ENCODE assay signal across 13 cellular contexts in the genomic region with DNA sequence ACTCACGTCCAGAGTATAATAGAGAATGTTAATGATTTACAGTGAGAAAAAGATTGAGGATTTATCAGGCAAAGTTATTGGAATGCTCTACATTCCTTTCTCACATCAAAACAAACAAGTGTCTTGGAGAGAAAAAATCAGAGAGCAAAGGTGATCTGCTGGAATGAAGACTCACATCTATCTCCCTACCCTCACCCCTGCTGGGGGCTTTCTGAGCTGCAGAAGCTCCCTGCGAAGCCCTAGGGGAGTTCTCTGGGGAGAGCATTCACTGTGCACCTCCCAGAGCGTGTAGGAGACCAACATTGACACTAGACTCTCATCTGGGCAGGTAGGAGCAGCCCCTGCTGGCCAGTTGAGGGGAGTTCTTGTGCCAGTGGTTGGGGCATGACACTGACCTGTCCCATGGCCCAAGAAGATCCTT.
DNase-seq lines count a peak whose midpoint lies in the region; ATAC-seq and TF ChIP-seq lines count a peak whose summit lies in the region.
"Had no signal": no experiment of that assay in that cellular context is flagged by ENCODE, and none has a peak within 500 bp of the region (broad histone marks: within the 10 kb centered on the region; RNA-seq: fewer than 3 reads in every experiment).

No MANE protein-coding gene starts in this region.

- in situ Hi-C loops in gastrocnemius medialis (cut with MboI; ENCODE audit: low sequenced_read_pairs in 4 of 4): no loop called here

- no peak overlapping the region for H3K4me3 ChIP-seq in PC-3 (ENCODE audit: low read length)
- no peak overlapping the region for H3K4me3 ChIP-seq in neural progenitor cell
- H3K4me3 ChIP-seq in ascending aorta: no peak overlapping the region
- no peak overlapping the region for H3K4me3 ChIP-seq in gastrocnemius medialis
- H3K4me3 ChIP-seq: adrenal gland, lower lobe of right lung, skin epidermis had no signal

- no peak overlapping the region for H2AFZ ChIP-seq in PC-3 (ENCODE audit: low read length)
- no peak overlapping the region for H2AFZ ChIP-seq in neural progenitor cell (replicated peaks)

- DNase-seq in PC-3 (no peak), neural progenitor cell (ENCODE audit: low spot score) (peak; percentile 14), NCI-H2029 (lab: John Stamatoyannopoulos, UW) (no peak), NCI-H146 treated with DMSO at 0.1 percent for 48 hours (lab: John Stamatoyannopoulos, UW; ENCODE audit: unreplicated experiment) (no peak), ascending aorta (ENCODE audit: low spot score in 2 of 2) (no peak), gastrocnemius medialis (no peak)
- DNase-seq: activated CD4-positive, alpha-beta memory T cell treated with anti-CD3 and anti-CD28 coated beads for 36 hours; adrenal gland; lower lobe of right lung had no signal

- H3F3A ChIP-seq in PC-3 (ENCODE audit: low read length, unreplicated experiment) (no peaks in the 10 kb centered on the region), neural progenitor cell (ENCODE audit: low read depth) (no peaks in the 10 kb centered on the region)

- H3K27ac ChIP-seq in PC-3 (ENCODE audit: low read length) (no peak overlapping the region), neural progenitor cell (no peak overlapping the region), ascending aorta (no peak overlapping the region), gastrocnemius medialis (no peak overlapping the region)
- H3K27ac ChIP-seq: adrenal gland, lower lobe of right lung, skin epidermis had no signal

- H3K9me3 Mint-ChIP-seq in neural progenitor cell: peaks cover 4% of the 10 kb centered on the region
- H3K9me3 Mint-ChIP-seq: activated CD4-positive, alpha-beta memory T cell treated with anti-CD3 and anti-CD28 coated beads for 36 hours had no signal

- CTCF ChIA-PET in PC-3 (lab: Charles Lee): no interaction called here

- H3K36me3 Mint-ChIP-seq in neural progenitor cell: no peaks in the 10 kb centered on the region
- H3K36me3 Mint-ChIP-seq: activated CD4-positive, alpha-beta memory T cell treated with anti-CD3 and anti-CD28 coated beads for 36 hours had no signal

- no peak for TF ChIP-seq POLR2A in gastrocnemius medialis (IDR thresholded peaks at IDR 0.05)

- H3K27ac Mint-ChIP-seq in neural progenitor cell: no peak overlapping the region
- H3K27ac Mint-ChIP-seq: activated CD4-positive, alpha-beta memory T cell treated with anti-CD3 and anti-CD28 coated beads for 36 hours; stimulated activated naive CD8-positive, alpha-beta T cell treated with anti-CD3 and anti-CD28 coated beads, Interleukin-15, Interleukin-2, amounts not matched to agents 100 ng/mL and 50 ng/mL, for 24 hours had no signal

- POLR2A ChIA-PET in PC-3 (lab: Charles Lee; ENCODE audit: unreplicated experiment): no interaction called here

- H4K20me1 ChIP-seq in PC-3 (ENCODE audit: low read length) (no peaks in the 10 kb centered on the region), neural progenitor cell (ENCODE audit: low read depth) (no peaks in the 10 kb centered on the region)

- peak; percentile 40 for TF ChIP-seq CTCF in PC-3 (conservative IDR thresholded peaks at IDR 0.05; ENCODE audit: low read depth, low read length)
- peak; percentile 42 for TF ChIP-seq CTCF in neural progenitor cell (IDR thresholded peaks at IDR 0.05)
- no peak for TF ChIP-seq CTCF in ascending aorta (IDR thresholded peaks at IDR 0.05)
- TF ChIP-seq CTCF in gastrocnemius medialis (IDR thresholded peaks at IDR 0.05 in 4 of 5, conservative IDR thresholded peaks at IDR 0.05 in 1 of 5): no peak

- no peaks in the 10 kb centered on the region for H3K27me3 Mint-ChIP-seq in neural progenitor cell (ENCODE audit: insufficient read depth, low read depth)
- H3K27me3 Mint-ChIP-seq: activated CD4-positive, alpha-beta memory T cell treated with anti-CD3 and anti-CD28 coated beads for 36 hours; stimulated activated naive CD8-positive, alpha-beta T cell treated with anti-CD3 and anti-CD28 coated beads, Interleukin-15, Interleukin-2, amounts not matched to agents 100 ng/mL and 50 ng/mL, for 24 hours had no signal

- no peaks in the 10 kb centered on the region for H3K4me1 Mint-ChIP-seq in neural progenitor cell

- H3K27me3 ChIP-seq in PC-3 (ENCODE audit: low read length): peaks cover 77% of the 10 kb centered on the region
- H3K27me3 ChIP-seq in neural progenitor cell: no peaks in the 10 kb centered on the region
- H3K27me3 ChIP-seq in ascending aorta: no peaks in the 10 kb centered on the region
- no peaks in the 10 kb centered on the region for H3K27me3 ChIP-seq in gastrocnemius medialis
- H3K27me3 ChIP-seq: adrenal gland had no signal

- no peaks in the 10 kb centered on the region for H3K79me2 ChIP-seq in PC-3 (ENCODE audit: low read length)
- H3K79me2 ChIP-seq in neural progenitor cell (ENCODE audit: low read depth): no peaks in the 10 kb centered on the region

- intact Hi-C loops in PC-3 (cut with micrococcal nuclease): no loop called here
- intact Hi-C loops in ascending aorta (cut with DNase I): no loop called here
- intact Hi-C loops in gastrocnemius medialis (cut with DNase I; ENCODE audit: low total_unique reads): no loop called here

- no peaks in the 10 kb centered on the region for H3K36me3 ChIP-seq in PC-3 (ENCODE audit: low read depth, low read length)
- H3K36me3 ChIP-seq in neural progenitor cell: no peaks in the 10 kb centered on the region
- no peaks in the 10 kb centered on the region for H3K36me3 ChIP-seq in ascending aorta
- no peaks in the 10 kb centered on the region for H3K36me3 ChIP-seq in gastrocnemius medialis
- H3K36me3 ChIP-seq: adrenal gland, lower lobe of right lung had no signal

- ATAC-seq in GM18498 (IDR thresholded peaks at IDR 0.05; ENCODE audit: unreplicated experiment): peak; percentile 60
- peak; percentile 47 for ATAC-seq in HG02571 (IDR thresholded peaks at IDR 0.05; ENCODE audit: unreplicated experiment)
- ATAC-seq in PC-3: no peak
- no peak for ATAC-seq in gastrocnemius medialis
- ATAC-seq: lower lobe of right lung had no signal

- H3K9me2 ChIP-seq in PC-3 (replicated peaks; ENCODE audit: low read length): no peaks in the 10 kb centered on the region

- no TSS peak for BruUV-seq in PC-3 (replicated peaks; lab: Mats Ljungman, UMichigan)

- H3K9ac ChIP-seq in PC-3 (ENCODE audit: low read length): no peak overlapping the region
- no peak overlapping the region for H3K9ac ChIP-seq in neural progenitor cell

- no peak overlapping the region for H3K4me3 Mint-ChIP-seq in neural progenitor cell
- H3K4me3 Mint-ChIP-seq: activated CD4-positive, alpha-beta memory T cell treated with anti-CD3 and anti-CD28 coated beads for 36 hours; stimulated activated naive CD8-positive, alpha-beta T cell treated with anti-CD3 and anti-CD28 coated beads, Interleukin-15, Interleukin-2, amounts not matched to agents 100 ng/mL and 50 ng/mL, for 24 hours had no signal

- H3K4me2 ChIP-seq in PC-3 (ENCODE audit: low read length): no peak overlapping the region
- no peak overlapping the region for H3K4me2 ChIP-seq in neural progenitor cell

- H3K4me1 ChIP-seq in PC-3 (ENCODE audit: insufficient read depth, low read length) (no peaks in the 10 kb centered on the region), neural progenitor cell (no peaks in the 10 kb centered on the region), ascending aorta (no peaks in the 10 kb centered on the region), gastrocnemius medialis (no peaks in the 10 kb centered on the region)
- H3K4me1 ChIP-seq: adrenal gland, lower lobe of right lung had no signal

- no peaks in the 10 kb centered on the region for H3K9me3 ChIP-seq in PC-3 (ENCODE audit: low read length)
- H3K9me3 ChIP-seq in neural progenitor cell (ENCODE audit: low read depth): no peaks in the 10 kb centered on the region
- no peaks in the 10 kb centered on the region for H3K9me3 ChIP-seq in ascending aorta
- no peaks in the 10 kb centered on the region for H3K9me3 ChIP-seq in gastrocnemius medialis
- H3K9me3 ChIP-seq: adrenal gland, lower lobe of right lung had no signal

Comparison
In these comparisons a context has a peak if more than half of its experiments do, and no peak if none do; other contexts are left out.
1. ATAC-seq: peak in GM18498 (single experiment) and HG02571 (single experiment); none in PC-3 (single experiment) and gastrocnemius medialis (0 of 2).
2. CTCF ChIP-seq: peak in PC-3 (single experiment) and neural progenitor cell (single experiment); none in ascending aorta (0 of 3) and gastrocnemius medialis (0 of 5).